In the genomic region with DNA sequence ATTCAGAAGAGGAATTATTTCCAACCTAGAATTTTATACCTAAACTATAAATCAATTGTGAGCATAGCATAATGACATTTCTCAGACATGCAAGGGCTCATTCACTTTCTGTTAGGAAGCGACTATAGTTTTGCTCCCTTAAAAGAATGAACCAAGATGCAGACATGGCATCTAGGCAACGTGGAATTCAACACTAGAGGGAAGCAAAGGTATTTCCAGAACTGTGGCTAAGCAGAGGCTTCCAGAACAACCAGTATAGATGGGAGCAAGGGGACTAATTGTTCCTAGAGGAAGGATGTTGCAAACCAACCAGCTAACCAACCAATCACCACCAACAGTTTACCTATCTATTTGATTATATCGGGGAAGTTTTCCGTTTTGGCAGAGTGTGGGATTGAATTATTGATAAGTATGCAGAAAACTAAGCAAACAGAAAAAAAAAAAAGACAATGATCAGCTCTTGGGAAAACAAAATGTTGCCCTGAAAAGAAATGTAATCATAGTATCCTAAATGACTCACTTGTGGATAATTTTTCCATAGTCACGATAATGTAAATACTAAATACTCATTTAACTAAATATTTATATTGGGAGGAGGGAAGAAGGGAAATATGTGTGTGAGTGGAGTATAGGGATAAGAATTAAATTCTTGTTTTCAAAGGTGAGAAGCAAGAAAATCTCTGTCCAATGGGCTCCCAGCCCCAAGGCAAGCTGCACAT, we compare ENCODE assay signal across 11 cellular contexts. TPM values are rescaled to one million over a fixed set of nuclear protein-coding genes. Genes with fewer than 3 reads are reported as not detected.
A peak's percentile ranks its signal among the peaks of the same experiment; 100 is the strongest.
DNase-seq lines count a peak whose midpoint lies in the region; ATAC-seq and TF ChIP-seq lines count a peak whose summit lies in the region.
"Had no signal": no experiment of that assay in that cellular context is flagged by ENCODE, and none has a peak within 500 bp of the region (broad histone marks: within the 10 kb centered on the region; RNA-seq: fewer than 3 reads in every experiment).

No MANE protein-coding gene starts in this region.

- POLR2A ChIA-PET in HEK293T (lab: Yijun Ruan, JAX), result no interaction called here

- CTCF ChIA-PET in HEK293T (lab: Yijun Ruan, JAX), result no interaction called here

- no peak overlapping the region for H3K4me3 ChIP-seq in BE2C (ENCODE audit: low read depth, low read length)
- H3K4me3 ChIP-seq in lower lobe of right lung, result no peak overlapping the region
- no peak overlapping the region for H3K4me3 ChIP-seq in sigmoid colon

- TF ChIP-seq CTCF in BE2C (IDR thresholded peaks at IDR 0.05; ENCODE audit: low read depth, low read length) (peak; percentile 60), lower lobe of right lung (IDR thresholded peaks at IDR 0.05) (peak; percentile 21), sigmoid colon (IDR thresholded peaks at IDR 0.05) (no peak)

- no peak overlapping the region for H3K27ac ChIP-seq in lower lobe of right lung
- H3K27ac ChIP-seq in sigmoid colon, result no peak overlapping the region

- no peaks in the 10 kb centered on the region; the same call in 1 of the 2 replicates for H3K36me3 ChIP-seq in BE2C
- H3K36me3 ChIP-seq in lower lobe of right lung, result no peaks in the 10 kb centered on the region
- no peaks in the 10 kb centered on the region for H3K36me3 ChIP-seq in sigmoid colon

- H3K27me3 ChIP-seq in BE2C, result no peaks in the 10 kb centered on the region
- H3K27me3 ChIP-seq in lower lobe of right lung (ENCODE audit: low read depth), result no peaks in the 10 kb centered on the region
- H3K27me3 ChIP-seq in sigmoid colon, result no peaks in the 10 kb centered on the region

- H3K4me1 ChIP-seq in BE2C (peaks cover 5% of the 10 kb centered on the region; the same call in 1 of the 2 replicates), lower lobe of right lung (peaks cover 6% of the 10 kb centered on the region), sigmoid colon (peaks cover 0 to 6% (median 0%) of the 10 kb centered on the region in 4 donors)

- 56 to 71% methylated on average over 5 of the region's 5 CpGs for WGBS in sigmoid colon, 2 donors

- DNase-seq in BE2C, result no peak
- DNase-seq in LoVo (ENCODE audit: low spot score), result peak; percentile 8
- peak; percentile 55 for DNase-seq in cerebellar cortex (ENCODE audit: low spot score)
- no peak for DNase-seq in lower lobe of right lung
- DNase-seq in HEK293T (ENCODE audit: extremely low spot score), result no peak
- DNase-seq in sigmoid colon, result no peak
- no peak for DNase-seq in NCI-H1105 (lab: John Stamatoyannopoulos, UW)
- no peak for DNase-seq in germinal center (ENCODE audit: low spot score)
- DNase-seq: activated B cell treated with CpG ODN at 0.5 μM for 24 hours, GF-D8, MM.1S had no signal

- no peak for TF ChIP-seq POLR2A in sigmoid colon (IDR thresholded peaks at IDR 0.05)

- H3K9me3 ChIP-seq in BE2C, result no peaks in the 10 kb centered on the region
- no peaks in the 10 kb centered on the region for H3K9me3 ChIP-seq in lower lobe of right lung
- H3K9me3 ChIP-seq in sigmoid colon, result no peaks in the 10 kb centered on the region

- ATAC-seq in lower lobe of right lung, result peak in 1 of 2 donors; percentile 52

- TF ChIP-seq EP300 in sigmoid colon (IDR thresholded peaks at IDR 0.05), result no peak

- intact Hi-C loops in lower lobe of right lung (cut with DNase I) (no loop called here), sigmoid colon (cut with DNase I) (no loop called here)

TF ChIP-seq in HEK293T, 16 proteins besides CTCF, POLR2A, EP300 and RAD21:
- TF ChIP-seq SP1 (IDR thresholded peaks at IDR 0.05) (no peak), BHLHE40 (IDR thresholded peaks at IDR 0.05; ENCODE audit: borderline replicate concordance) (no peak), SUZ12 (IDR thresholded peaks at IDR 0.05) (no peak), TARDBP (IDR thresholded peaks at IDR 0.05) (no peak), HDGF (IDR thresholded peaks at IDR 0.05; ENCODE audit: borderline replicate concordance) (no peak), ELF4 (IDR thresholded peaks at IDR 0.05) (no peak), FOXA1 (IDR thresholded peaks at IDR 0.05) (no peak), L3MBTL2 (conservative IDR thresholded peaks at IDR 0.05) (no peak), CTBP1 (IDR thresholded peaks at IDR 0.05; ENCODE audit: borderline replicate concordance) (no peak), ZNF384 (IDR thresholded peaks at IDR 0.05) (no peak), FOXM1 (IDR thresholded peaks at IDR 0.05; ENCODE audit: borderline replicate concordance) (no peak), LEF1 (IDR thresholded peaks at IDR 0.05; ENCODE audit: borderline replicate concordance) (no peak), FOXK2 (IDR thresholded peaks at IDR 0.05) (no peak), NFRKB (IDR thresholded peaks at IDR 0.05) (no peak)
- TF ChIP-seq, protein P1, sequence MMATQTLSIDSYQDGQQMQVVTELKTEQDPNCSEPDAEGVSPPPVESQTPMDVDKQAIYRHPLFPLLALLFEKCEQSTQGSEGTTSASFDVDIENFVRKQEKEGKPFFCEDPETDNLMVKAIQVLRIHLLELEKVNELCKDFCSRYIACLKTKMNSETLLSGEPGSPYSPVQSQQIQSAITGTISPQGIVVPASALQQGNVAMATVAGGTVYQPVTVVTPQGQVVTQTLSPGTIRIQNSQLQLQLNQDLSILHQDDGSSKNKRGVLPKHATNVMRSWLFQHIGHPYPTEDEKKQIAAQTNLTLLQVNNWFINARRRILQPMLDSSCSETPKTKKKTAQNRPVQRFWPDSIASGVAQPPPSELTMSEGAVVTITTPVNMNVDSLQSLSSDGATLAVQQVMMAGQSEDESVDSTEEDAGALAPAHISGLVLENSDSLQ (IDR thresholded peaks at IDR 0.05), result no peak

RNA-seq across cellular contexts. Expression of a gene that starts 21.1 kb away (rescaled TPM):
- polyA plus RNA-seq in BE2C (2012; ENCODE audit: insufficient read depth, insufficient read length, low read depth), result 0.15 TPM
- 7.5 TPM for total RNA-seq in lower lobe of right lung
- 1 to 10 TPM in 2 of 4 donors, under 1 TPM in 2; 0.33 to 1.8 (median 0.83) TPM for total RNA-seq in sigmoid colon
- 1 to 10 TPM; 1.2 to 2.7 (median 1.8) TPM for polyA plus RNA-seq in sigmoid colon

RNA-seq across cellular contexts. Expression of a gene that starts 41.9 kb away (rescaled TPM):
- polyA plus RNA-seq in BE2C (2012; ENCODE audit: insufficient read depth, insufficient read length, low read depth), result 122 TPM
- total RNA-seq in lower lobe of right lung (48.4 TPM), sigmoid colon (10 to 100 TPM; 31.0 to 75.9 (median 69.0) TPM)
- 10 to 100 TPM; 22.4 to 53.2 (median 35.4) TPM for polyA plus RNA-seq in sigmoid colon

Comparison
In these comparisons a context has a peak if more than half of its experiments do, and no peak if none do; other contexts are left out.
1. DNase-seq: peak in LoVo (single experiment) and cerebellar cortex (single experiment); none in BE2C (single experiment), lower lobe of right lung (single experiment), HEK293T (single experiment), sigmoid colon (single experiment), NCI-H1105 (single experiment) and germinal center (single experiment).
2. CTCF ChIP-seq: peak in BE2C (single experiment) and lower lobe of right lung (single experiment); none in sigmoid colon (0 of 4).